In the genomic region with DNA sequence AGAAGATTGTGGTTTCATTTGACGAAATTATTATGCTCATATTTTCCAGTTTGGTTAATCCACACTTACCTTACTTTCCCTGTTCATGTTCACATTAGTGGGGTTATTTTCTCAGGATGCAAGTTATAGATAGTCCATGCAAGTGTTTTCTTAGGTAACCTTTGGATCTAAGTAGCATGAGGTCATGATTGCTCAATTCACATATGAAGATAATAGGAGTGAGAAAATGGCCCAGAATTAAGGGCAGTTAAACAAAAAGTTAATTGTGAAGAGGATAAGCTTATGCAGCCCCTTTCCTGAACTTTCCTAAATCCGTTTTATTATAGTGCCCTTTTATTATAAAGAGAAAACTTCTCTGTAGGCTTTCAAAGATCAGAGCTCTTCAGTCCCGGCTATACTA, we compare ENCODE assay signal across 20 cellular contexts.
"Had no signal": no experiment of that assay in that cellular context is flagged by ENCODE, and none has a peak within 500 bp of the region (broad histone marks: within the 10 kb centered on the region; RNA-seq: fewer than 3 reads in every experiment).

No MANE protein-coding gene starts in this region.

- H3K79me2 ChIP-seq: parathyroid adenoma had no signal

- DNase-seq: effector memory CD4-positive, alpha-beta T cell; glutamatergic neuron; mammary epithelial cell; naive thymus-derived CD4-positive, alpha-beta T cell; nephron progenitor cell; sigmoid colon; stimulated activated CD4-positive, alpha-beta T cell treated with anti-CD3 and anti-CD28 coated beads, Interleukin-12 subunit alpha, Interleukin-12 subunit beta, amount 100 ng/mL, for 4 hours; stimulated activated naive CD4-positive, alpha-beta T cell; stomach; substantia nigra; transverse colon had no signal

- ATAC-seq: gastroesophageal sphincter; naive thymus-derived CD4-positive, alpha-beta T cell had no signal

- H3K27me3 ChIP-seq: esophagus muscularis mucosa, gastroesophageal sphincter, sigmoid colon, stomach, transverse colon had no signal

- H3K27ac ChIP-seq: epithelial cell of prostate, esophagus muscularis mucosa, gastroesophageal sphincter, parathyroid adenoma, prostate gland, sigmoid colon, skin epidermis, stomach, thoracic aorta, transverse colon had no signal

- H3K9ac ChIP-seq: parathyroid adenoma had no signal

- H2AFZ ChIP-seq: parathyroid adenoma had no signal

- H3K36me3 ChIP-seq: esophagus muscularis mucosa, gastroesophageal sphincter, prostate gland, sigmoid colon, stomach, thoracic aorta, transverse colon had no signal

- H3K4me1 ChIP-seq: esophagus muscularis mucosa, gastroesophageal sphincter, parathyroid adenoma, prostate gland, sigmoid colon, transverse colon had no signal

- H3K4me3 ChIP-seq: esophagus muscularis mucosa, gastroesophageal sphincter, prostate gland, sigmoid colon, skin epidermis, stomach, thoracic aorta, transverse colon had no signal

- H3K9me3 ChIP-seq: esophagus muscularis mucosa, gastroesophageal sphincter, prostate gland, sigmoid colon, stomach, thoracic aorta, transverse colon had no signal

- FAIRE-seq: endometrium, keratinocyte had no signal
